Comparison of ENCODE assay signal across 8 cellular contexts in genomic region chr22:33000342-33001280, GRCh38. TPM values are rescaled to one million over a fixed set of nuclear protein-coding genes. Genes with fewer than 3 reads are reported as not detected.
A peak's percentile ranks its signal among the peaks of the same experiment; 100 is the strongest.
DNase-seq lines count a peak whose midpoint lies in the region; ATAC-seq and TF ChIP-seq lines count a peak whose summit lies in the region.

No MANE protein-coding gene starts in this region.

- H3K9me3 ChIP-seq in SK-N-MC (ENCODE audit: low read depth, low read length), result no peaks in the 10 kb centered on the region

- POLR2A ChIA-PET in HEK293T (lab: Yijun Ruan, JAX), result no interaction called here

- H3K36me3 ChIP-seq in SK-N-MC (ENCODE audit: insufficient read depth, low read length), result no peaks in the 10 kb centered on the region
- no peaks in the 10 kb centered on the region for H3K36me3 ChIP-seq in kidney epithelial cell (ENCODE audit: control insufficient read depth, insufficient read depth, low read length)

- peak; percentile 78 for DNase-seq in HEK293T (ENCODE audit: extremely low spot score)
- no peak for DNase-seq in SK-N-MC (ENCODE audit: low read depth, low spot score)
- DNase-seq in caudate nucleus (lab: John Stamatoyannopoulos, UW), result peak in 39 of 61 donors; percentile 2 to 56 (median 21)
- no peak for DNase-seq in kidney epithelial cell (ENCODE audit: low read depth)
- DNase-seq in stimulated activated CD4-positive, alpha-beta T cell treated with anti-CD3 and anti-CD28 coated beads, Interleukin-4, amount 100 ng/mL, for 1 hour, result peak; percentile 45
- no peak for DNase-seq in NCI-H187 treated with DMSO at 0.1 percent for 48 hours (lab: John Stamatoyannopoulos, UW)

- H3K27me3 ChIP-seq in kidney epithelial cell (ENCODE audit: control insufficient read depth, insufficient read depth, low read length), result no peaks in the 10 kb centered on the region

- H3K27ac ChIP-seq in C4-2B, result no peak overlapping the region
- H3K27ac ChIP-seq in SK-N-MC, result no peak overlapping the region
- H3K27ac ChIP-seq in caudate nucleus (ENCODE audit: low read depth, low read length), result no peak overlapping the region

- CTCF ChIA-PET in HEK293T (lab: Yijun Ruan, JAX), result interaction anchor here (0.6 to 1.8 kb wide), 5 partner anchors 15 to 523 kb away, joined by 3 to 7 read pairs (median 3); no protein-coding TSS in a partner anchor

- TF ChIP-seq CTCF in C4-2B (conservative IDR thresholded peaks at IDR 0.05) (peak; percentile 95), kidney epithelial cell (IDR thresholded peaks at IDR 0.05; ENCODE audit: insufficient read depth, low read length, poor library complexity, severe bottlenecking) (peak; percentile 97)

- no peak for ATAC-seq in HG02938 (IDR thresholded peaks at IDR 0.05; ENCODE audit: unreplicated experiment)

- H3K4me3 ChIP-seq in SK-N-MC (peak overlapping the region; percentile 6; the same call in 1 of the 2 replicates), kidney epithelial cell (ENCODE audit: low read depth, low read length) (no peak overlapping the region)

- no peak overlapping the region for H3K9ac ChIP-seq in SK-N-MC (ENCODE audit: insufficient read length)

TF ChIP-seq in HEK293T, 16 proteins besides CTCF, POLR2A, EP300 and RAD21:
- TF ChIP-seq NFRKB (IDR thresholded peaks at IDR 0.05), result no peak
- TF ChIP-seq BHLHE40 (IDR thresholded peaks at IDR 0.05; ENCODE audit: borderline replicate concordance), result no peak
- no peak for TF ChIP-seq FOXM1 (IDR thresholded peaks at IDR 0.05; ENCODE audit: borderline replicate concordance)
- no peak for TF ChIP-seq HDGF (IDR thresholded peaks at IDR 0.05; ENCODE audit: borderline replicate concordance)
- TF ChIP-seq FOXA1 (IDR thresholded peaks at IDR 0.05), result no peak
- no peak for TF ChIP-seq CTBP1 (IDR thresholded peaks at IDR 0.05; ENCODE audit: borderline replicate concordance)
- no peak for TF ChIP-seq L3MBTL2 (conservative IDR thresholded peaks at IDR 0.05)
- TF ChIP-seq LEF1 (IDR thresholded peaks at IDR 0.05; ENCODE audit: borderline replicate concordance), result no peak
- no peak for TF ChIP-seq SUZ12 (IDR thresholded peaks at IDR 0.05)
- TF ChIP-seq, protein P1, sequence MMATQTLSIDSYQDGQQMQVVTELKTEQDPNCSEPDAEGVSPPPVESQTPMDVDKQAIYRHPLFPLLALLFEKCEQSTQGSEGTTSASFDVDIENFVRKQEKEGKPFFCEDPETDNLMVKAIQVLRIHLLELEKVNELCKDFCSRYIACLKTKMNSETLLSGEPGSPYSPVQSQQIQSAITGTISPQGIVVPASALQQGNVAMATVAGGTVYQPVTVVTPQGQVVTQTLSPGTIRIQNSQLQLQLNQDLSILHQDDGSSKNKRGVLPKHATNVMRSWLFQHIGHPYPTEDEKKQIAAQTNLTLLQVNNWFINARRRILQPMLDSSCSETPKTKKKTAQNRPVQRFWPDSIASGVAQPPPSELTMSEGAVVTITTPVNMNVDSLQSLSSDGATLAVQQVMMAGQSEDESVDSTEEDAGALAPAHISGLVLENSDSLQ (IDR thresholded peaks at IDR 0.05), result no peak
- TF ChIP-seq TARDBP (IDR thresholded peaks at IDR 0.05), result no peak
- no peak for TF ChIP-seq SP1 (IDR thresholded peaks at IDR 0.05)
- TF ChIP-seq ZNF384 (IDR thresholded peaks at IDR 0.05), result no peak
- no peak for TF ChIP-seq ELF4 (IDR thresholded peaks at IDR 0.05)

RNA-seq across cellular contexts. Expression of gene SYN3, which starts 57.6 kb away (rescaled TPM):
- total RNA-seq in kidney epithelial cell, result 0.07 TPM in 1 of 2 replicates, not detected in the other

Comparison
In these comparisons a context has a peak if more than half of its experiments do, and no peak if none do; other contexts are left out.
1. DNase-seq: peak in HEK293T (single experiment), caudate nucleus (39 of 61) and stimulated activated CD4-positive, alpha-beta T cell treated with anti-CD3 and anti-CD28 coated beads, Interleukin-4, amount 100 ng/mL, for 1 hour (single experiment); none in SK-N-MC (single experiment), kidney epithelial cell (single experiment) and NCI-H187 treated with DMSO at 0.1 percent for 48 hours (single experiment).